In genomic region chr15:90420488-90420850, GRCh38 we compare ENCODE assay signal across 12 cellular contexts. TPM values are rescaled to one million over a fixed set of nuclear protein-coding genes. Genes with fewer than 3 reads are reported as not detected.
DNase-seq lines count a peak whose midpoint lies in the region; ATAC-seq and TF ChIP-seq lines count a peak whose summit lies in the region.
"Had no signal": no experiment of that assay in that cellular context is flagged by ENCODE, and none has a peak within 500 bp of the region (broad histone marks: within the 10 kb centered on the region; RNA-seq: fewer than 3 reads in every experiment).

No MANE protein-coding gene starts in this region.

- no peaks in the 10 kb centered on the region for H3K27me3 ChIP-seq in mucosa of rectum (ENCODE audit: control insufficient read depth in 2 of 2, insufficient read depth in 2 of 2, low read length in 2 of 2)
- H3K27me3 ChIP-seq in transverse colon, result no peaks in the 10 kb centered on the region
- H3K27me3 ChIP-seq: BE2C, testis had no signal

- H3K4me3 ChIP-seq in mucosa of rectum (ENCODE audit: low read length in 2 of 2), result no peak overlapping the region
- no peak overlapping the region for H3K4me3 ChIP-seq in transverse colon
- H3K4me3 ChIP-seq: testis had no signal

- H3K36me3 ChIP-seq in mucosa of rectum (ENCODE audit: control insufficient read depth in 2 of 2, insufficient read depth in 2 of 2, low read length in 2 of 2) (no peaks in the 10 kb centered on the region), transverse colon (no peaks in the 10 kb centered on the region)
- H3K36me3 ChIP-seq: BE2C had no signal

- ATAC-seq in activated T-cell treated with anti-CD3 and anti-CD28 coated beads, Interleukin-2, amount 50 U/mL, for 72 hours (replicated peaks in 1 of 2), result no peak

- peaks cover 81% of the 10 kb centered on the region for H3K4me1 Mint-ChIP-seq in activated T-cell treated with anti-CD3 and anti-CD28 coated beads, Interleukin-2, amount 50 U/mL, for 72 hours (ENCODE audit: low read depth)
- H3K4me1 Mint-ChIP-seq in MCF 10A (ENCODE audit: insufficient read depth, unreplicated experiment), result peaks cover 25% of the 10 kb centered on the region

- in situ Hi-C loops in transverse colon (cut with MboI; ENCODE audit: low pct_ligation_motif_present in 1 of 4, low pct_unique_long_range_greater_than_20kb in 1 of 4, low sequenced_read_pairs in 3 of 4), result no loop called here
- in situ Hi-C loops in ACHN (cut with HindIII; ENCODE audit: low pct_ligation_motif_present, low pct_unique_long_range_greater_than_20kb, low sequenced_read_pairs), result no loop called here

- no peak for TF ChIP-seq EP300 in transverse colon (IDR thresholded peaks at IDR 0.05; ENCODE audit: low read depth)

- no peak overlapping the region for H3K9ac ChIP-seq in mucosa of rectum (ENCODE audit: low read depth in 1 of 2, low read length in 2 of 2)

- intact Hi-C loops in MCF 10A (cut with micrococcal nuclease), result loop anchor here (2.0 kb wide), 1 partner anchor 20 kb away; no protein-coding TSS in a partner anchor
- intact Hi-C loops in transverse colon (cut with DNase I; ENCODE audit: low total_unique reads), result no loop called here

- CTCF ChIA-PET in MCF 10A (lab: Yijun Ruan, JAX), result interaction anchor here (1.0 to 1.2 kb wide), 2 partner anchors 19 to 32 kb away, joined by 4 read pairs; partner anchors contain the start of gene IQGAP1

- TF ChIP-seq CTCF in MCF 10A (IDR thresholded peaks at IDR 0.05; ENCODE audit: unreplicated experiment) (no peak), transverse colon (IDR thresholded peaks at IDR 0.05) (no peak)

- H3K27ac ChIP-seq in mucosa of rectum (ENCODE audit: low read depth in 2 of 2, low read length in 2 of 2), result peak overlapping the region; percentile 38 to 56
- peak overlapping the region; percentile 41 to 76 (median 62) for H3K27ac ChIP-seq in transverse colon
- H3K27ac ChIP-seq: testis had no signal

- DNase-seq in activated T-cell treated with anti-CD3 and anti-CD28 coated beads, Interleukin-2, amount 50 U/mL, for 72 hours, result no peak
- no peak for DNase-seq in activated T-cell treated with anti-CD3 and anti-CD28 coated beads, Interleukin-2, amount 50 U/mL, for 48 hours
- DNase-seq in MCF 10A (ENCODE audit: unreplicated experiment) (no peak), transverse colon (no peak), COLO668 (lab: John Stamatoyannopoulos, UW; ENCODE audit: unreplicated experiment) (no peak), 8988T (no peak), ACHN (no peak)
- DNase-seq: BE2C, GOT3, NCI-H446 treated with DMSO at 0.1 percent for 48 hours, testis had no signal

- H3K4me1 ChIP-seq in mucosa of rectum (ENCODE audit: control insufficient read depth in 2 of 2, insufficient read depth in 2 of 2, low read length in 2 of 2) (peaks cover 34 to 37% of the 10 kb centered on the region in 2 donors), transverse colon (peaks cover 51 to 77% (median 62%) of the 10 kb centered on the region in 4 donors)
- H3K4me1 ChIP-seq: BE2C had no signal

- H3K36me3 Mint-ChIP-seq in activated T-cell treated with anti-CD3 and anti-CD28 coated beads, Interleukin-2, amount 50 U/mL, for 72 hours (ENCODE audit: insufficient read depth in 2 of 2), result peaks cover 12 to 17% of the 10 kb centered on the region in 2 donors
- H3K36me3 Mint-ChIP-seq in MCF 10A (ENCODE audit: insufficient read depth, unreplicated experiment), result peaks cover 19% of the 10 kb centered on the region

- TF ChIP-seq POLR2A in transverse colon (IDR thresholded peaks at IDR 0.05), result no peak

- POLR2A ChIA-PET in MCF 10A (lab: Yijun Ruan, JAX), result interaction anchor here (1.0 to 7.5 kb wide), 12 partner anchors 11 to 58 kb away, joined by 3 to 120 read pairs (median 6); partner anchors contain the start of gene IQGAP1

- 79% methylated on average over 1 of the region's 1 CpG; no CpG with 5 or more reads in 1 of the 2 donors for WGBS in transverse colon (ENCODE audit: low coverage in 1 of 2), 2 donors

- peak overlapping the region; percentile 99 for H3K27ac Mint-ChIP-seq in activated T-cell treated with anti-CD3 and anti-CD28 coated beads, Interleukin-2, amount 50 U/mL, for 72 hours
- H3K27ac Mint-ChIP-seq in MCF 10A (ENCODE audit: low read depth, unreplicated experiment), result peak overlapping the region; percentile 96

- BruUV-seq in MCF 10A (replicated peaks; lab: Mats Ljungman, UMichigan), result no TSS peak

- no peaks in the 10 kb centered on the region for H3K27me3 Mint-ChIP-seq in activated T-cell treated with anti-CD3 and anti-CD28 coated beads, Interleukin-2, amount 50 U/mL, for 72 hours (ENCODE audit: low read depth)
- H3K27me3 Mint-ChIP-seq in MCF 10A (ENCODE audit: insufficient read depth, unreplicated experiment), result no peaks in the 10 kb centered on the region

- peak overlapping the region; percentile 79 to 90 for H3K4me3 Mint-ChIP-seq in activated T-cell treated with anti-CD3 and anti-CD28 coated beads, Interleukin-2, amount 50 U/mL, for 72 hours
- H3K4me3 Mint-ChIP-seq in MCF 10A (ENCODE audit: unreplicated experiment), result peak overlapping the region; percentile 64

- no peaks in the 10 kb centered on the region for H3K9me3 ChIP-seq in mucosa of rectum (ENCODE audit: control insufficient read depth in 2 of 2, low read length in 2 of 2)
- no peaks in the 10 kb centered on the region for H3K9me3 ChIP-seq in transverse colon
- H3K9me3 ChIP-seq: BE2C, testis had no signal

- H3K9me3 Mint-ChIP-seq in activated T-cell treated with anti-CD3 and anti-CD28 coated beads, Interleukin-2, amount 50 U/mL, for 72 hours, result peaks cover 4 to 6% of the 10 kb centered on the region in 2 donors
- H3K9me3 Mint-ChIP-seq in MCF 10A (ENCODE audit: unreplicated experiment), result no peaks in the 10 kb centered on the region

RNA-seq across cellular contexts. Expression of gene IQGAP1, which starts 32.4 kb away (rescaled TPM):
- total RNA-seq in activated T-cell treated with anti-CD3 and anti-CD28 coated beads, Interleukin-2, amount 50 U/mL, for 72 hours, result 100 to 1,000 TPM; 177 to 184 TPM
- total RNA-seq in MCF 10A (2022), result 264 and 284 TPM in 2 replicates
- total RNA-seq in transverse colon, result 100 to 1,000 TPM in 3 of 4 donors, 10 to 100 TPM in 1; 82.8 to 354 (median 282) TPM
